ENCODE assay signal across 15 cellular contexts in genomic region chrX:154365997-154366665, GRCh38. TPM values are rescaled to one million over a fixed set of nuclear protein-coding genes. Genes with fewer than 3 reads are reported as not detected.
DNase-seq lines count a peak whose midpoint lies in the region; ATAC-seq and TF ChIP-seq lines count a peak whose summit lies in the region.
"Had no signal": no experiment of that assay in that cellular context is flagged by ENCODE, and none has a peak within 500 bp of the region (broad histone marks: within the 10 kb centered on the region; RNA-seq: fewer than 3 reads in every experiment).

No MANE protein-coding gene starts in this region.

- peak overlapping the region; percentile 21 for H3K9ac ChIP-seq in NT2/D1 (ENCODE audit: insufficient read length, low read depth)
- H3K9ac ChIP-seq: KMS-11 had no signal

- POLR2A ChIA-PET in CD8-positive, alpha-beta memory T cell (lab: Charles Lee): interaction anchor here (0.9 to 1.3 kb wide), 3 partner anchors 9 to 18 kb away, joined by 3 to 5 read pairs (median 3); no protein-coding TSS in a partner anchor

- no peaks in the 10 kb centered on the region for H3K9me3 Mint-ChIP-seq in CD8-positive, alpha-beta memory T cell
- H3K9me3 Mint-ChIP-seq in stimulated activated effector memory CD8-positive, alpha-beta T cell treated with anti-CD3 and anti-CD28 coated beads, Interleukin-12 subunit alpha, Interleukin-12 subunit beta, amount 100 ng/mL, for 72 hours: no peaks in the 10 kb centered on the region

- peaks cover 0 to 14% of the 10 kb centered on the region in 2 donors for H3K27me3 Mint-ChIP-seq in CD8-positive, alpha-beta memory T cell

- H3K4me3 Mint-ChIP-seq in CD8-positive, alpha-beta memory T cell: peak overlapping the region in 1 of 7 donors; percentile 37
- peak overlapping the region; percentile 83 for H3K4me3 Mint-ChIP-seq in stimulated activated effector memory CD8-positive, alpha-beta T cell treated with anti-CD3 and anti-CD28 coated beads, Interleukin-12 subunit alpha, Interleukin-12 subunit beta, amount 100 ng/mL, for 72 hours

- CTCF ChIA-PET in CD8-positive, alpha-beta memory T cell (lab: Charles Lee): no interaction called here

- no peak for TF ChIP-seq EP300 in gastroesophageal sphincter (IDR thresholded peaks at IDR 0.05)

- peaks cover 33% of the 10 kb centered on the region for H3K4me1 ChIP-seq in CD8-positive, alpha-beta memory T cell (ENCODE audit: insufficient read depth, low read length)
- H3K4me1 ChIP-seq in NT2/D1 (ENCODE audit: insufficient read depth, insufficient read length) (peaks cover 4% of the 10 kb centered on the region), gastroesophageal sphincter (peaks cover 0 to 79% (median 11%) of the 10 kb centered on the region in 3 donors)

- H3K9me3 ChIP-seq in CD8-positive, alpha-beta memory T cell (ENCODE audit: low read length): no peaks in the 10 kb centered on the region
- no peaks in the 10 kb centered on the region for H3K9me3 ChIP-seq in NT2/D1 (ENCODE audit: insufficient read depth, low read length)
- H3K9me3 ChIP-seq in gastroesophageal sphincter: no peaks in the 10 kb centered on the region

- H3K27ac Mint-ChIP-seq in CD8-positive, alpha-beta memory T cell: peak overlapping the region in 6 of 8 donors; percentile 54 to 98 (median 81)
- peak overlapping the region; percentile 89 for H3K27ac Mint-ChIP-seq in stimulated activated effector memory CD8-positive, alpha-beta T cell treated with anti-CD3 and anti-CD28 coated beads, Interleukin-12 subunit alpha, Interleukin-12 subunit beta, amount 100 ng/mL, for 72 hours

- peak in 1 of 5 donors; percentile 1 for DNase-seq in CD8-positive, alpha-beta memory T cell
- DNase-seq in NT2/D1 (ENCODE audit: low read depth, low spot score) (no peak), NCI-H2196 (lab: John Stamatoyannopoulos, UW; ENCODE audit: unreplicated experiment) (no peak), retina (no peak)
- DNase-seq in stimulated activated effector memory CD8-positive, alpha-beta T cell treated with anti-CD3 and anti-CD28 coated beads, Interleukin-12 subunit alpha, Interleukin-12 subunit beta, amount 100 ng/mL, for 72 hours (ENCODE audit: low spot score in 2 of 2): no peak
- DNase-seq: activated CD4-positive, alpha-beta T cell treated with anti-CD3 and anti-CD28 coated beads for 48 hours; COR-L47; GF-D8; NCI-H1436; NCI-H510A treated with DMSO at 0.1 percent for 48 hours; PC-3; stimulated activated naive CD4-positive, alpha-beta T cell had no signal

- peaks cover 3 to 61% (median 5%) of the 10 kb centered on the region in 3 donors for H3K36me3 Mint-ChIP-seq in CD8-positive, alpha-beta memory T cell
- peaks cover 100% of the 10 kb centered on the region for H3K36me3 Mint-ChIP-seq in stimulated activated effector memory CD8-positive, alpha-beta T cell treated with anti-CD3 and anti-CD28 coated beads, Interleukin-12 subunit alpha, Interleukin-12 subunit beta, amount 100 ng/mL, for 72 hours

- H3K27ac ChIP-seq in CD8-positive, alpha-beta memory T cell (ENCODE audit: low read depth, low read length): no peak overlapping the region
- H3K27ac ChIP-seq in gastroesophageal sphincter: peak overlapping the region; percentile 94 to 99 (median 96)
- H3K27ac ChIP-seq: KMS-11 had no signal

- TF ChIP-seq POLR2A in gastroesophageal sphincter (IDR thresholded peaks at IDR 0.05): no peak

- no peaks in the 10 kb centered on the region for H3K27me3 ChIP-seq in CD8-positive, alpha-beta memory T cell (ENCODE audit: insufficient read depth, low read length, poor library complexity, severe bottlenecking)
- H3K27me3 ChIP-seq in NT2/D1 (ENCODE audit: insufficient read depth, insufficient read length): no peaks in the 10 kb centered on the region
- H3K27me3 ChIP-seq in gastroesophageal sphincter: no peaks in the 10 kb centered on the region

- ATAC-seq in gastroesophageal sphincter: no peak
- no peak for ATAC-seq in stimulated activated effector memory CD8-positive, alpha-beta T cell treated with anti-CD3 and anti-CD28 coated beads, Interleukin-12 subunit alpha, Interleukin-12 subunit beta, amount 100 ng/mL, for 72 hours
- no peak for ATAC-seq in HG02884 (IDR thresholded peaks at IDR 0.05; ENCODE audit: unreplicated experiment)
- ATAC-seq: PC-3 had no signal

- TF ChIP-seq CTCF in gastroesophageal sphincter (IDR thresholded peaks at IDR 0.05): no peak

- 67% methylated on average over 1 of the region's 32 CpGs; no CpG with 5 or more reads in 1 of the 2 donors for WGBS in gastroesophageal sphincter (ENCODE audit: low coverage in 1 of 2), 2 donors

- peaks cover 27 to 34% (median 27%) of the 10 kb centered on the region in 3 donors for H3K4me1 Mint-ChIP-seq in CD8-positive, alpha-beta memory T cell
- H3K4me1 Mint-ChIP-seq in stimulated activated effector memory CD8-positive, alpha-beta T cell treated with anti-CD3 and anti-CD28 coated beads, Interleukin-12 subunit alpha, Interleukin-12 subunit beta, amount 100 ng/mL, for 72 hours: peaks cover 24% of the 10 kb centered on the region

- peaks cover 51% of the 10 kb centered on the region for H3K36me3 ChIP-seq in CD8-positive, alpha-beta memory T cell (ENCODE audit: insufficient read depth, low read length)
- H3K36me3 ChIP-seq in NT2/D1 (ENCODE audit: insufficient read depth, insufficient read length, low read length) (peaks cover 80% of the 10 kb centered on the region), gastroesophageal sphincter (peaks cover 0 to 79% of the 10 kb centered on the region in 2 donors)

- no peak overlapping the region for H3K4me3 ChIP-seq in CD8-positive, alpha-beta memory T cell (ENCODE audit: low read length)
- H3K4me3 ChIP-seq in NT2/D1 (ENCODE audit: insufficient read length, low read depth) (no peak overlapping the region), gastroesophageal sphincter (peak overlapping the region in 1 of 2 donors; percentile 74)

RNA-seq across cellular contexts. Expression of gene FLNA, which starts 8.3 kb away (rescaled TPM):
- 1,000 to 10,000 TPM; 1,299 to 1,356 TPM for total RNA-seq in CD8-positive, alpha-beta memory T cell
- 799 TPM for polyA plus RNA-seq in CD8-positive, alpha-beta memory T cell
- total RNA-seq in gastroesophageal sphincter: over 10,000 TPM in 1 of 4 donors, 1,000 to 10,000 TPM in 3; 7,815 to 15,318 (median 8,757) TPM

RNA-seq across cellular contexts. Expression of gene EMD, which starts 13.0 kb away (rescaled TPM):
- 100 to 1,000 TPM; 107 to 119 TPM for total RNA-seq in CD8-positive, alpha-beta memory T cell
- 37.2 TPM for polyA plus RNA-seq in CD8-positive, alpha-beta memory T cell
- total RNA-seq in gastroesophageal sphincter: 10 to 100 TPM; 41.0 to 58.6 (median 50.6) TPM

RNA-seq across cellular contexts. Expression of gene RPL10, which starts 32.0 kb away (rescaled TPM):
- total RNA-seq in CD8-positive, alpha-beta memory T cell: 1,000 to 10,000 TPM; 3,198 to 3,218 TPM
- 4,855 TPM for polyA plus RNA-seq in CD8-positive, alpha-beta memory T cell
- total RNA-seq in gastroesophageal sphincter: 1,000 to 10,000 TPM; 3,970 to 7,427 (median 5,392) TPM

RNA-seq across cellular contexts. Expression of gene DNASE1L1, which starts 42.9 kb away (rescaled TPM):
- 10 to 100 TPM in 1 of 2 experiments, 1 to 10 TPM in 1; 9.8 to 10.1 TPM for total RNA-seq in CD8-positive, alpha-beta memory T cell
- polyA plus RNA-seq in CD8-positive, alpha-beta memory T cell: 19.1 TPM
- total RNA-seq in gastroesophageal sphincter: 10 to 100 TPM; 11.1 to 29.3 (median 22.3) TPM

RNA-seq across cellular contexts. Expression of gene TAFAZZIN, which starts 45.2 kb away (rescaled TPM):
- 10 to 100 TPM; 51.9 to 52.3 TPM for total RNA-seq in CD8-positive, alpha-beta memory T cell
- polyA plus RNA-seq in CD8-positive, alpha-beta memory T cell: 41.4 TPM
- 10 to 100 TPM; 11.7 to 54.5 (median 24.4) TPM for total RNA-seq in gastroesophageal sphincter

Comparison
In these comparisons a context has a peak if more than half of its experiments do, and no peak if none do; other contexts are left out.
1. RNA of gene FLNA, which starts 8.3 kb away (total RNA-seq): 7,815 to 15,318 TPM in gastroesophageal sphincter; 1,299 to 1,356 TPM in CD8-positive, alpha-beta memory T cell; every median in the first group is over 4 times any median in the second.